ENCODE assay signal across 1 cellular context in the genomic region with DNA sequence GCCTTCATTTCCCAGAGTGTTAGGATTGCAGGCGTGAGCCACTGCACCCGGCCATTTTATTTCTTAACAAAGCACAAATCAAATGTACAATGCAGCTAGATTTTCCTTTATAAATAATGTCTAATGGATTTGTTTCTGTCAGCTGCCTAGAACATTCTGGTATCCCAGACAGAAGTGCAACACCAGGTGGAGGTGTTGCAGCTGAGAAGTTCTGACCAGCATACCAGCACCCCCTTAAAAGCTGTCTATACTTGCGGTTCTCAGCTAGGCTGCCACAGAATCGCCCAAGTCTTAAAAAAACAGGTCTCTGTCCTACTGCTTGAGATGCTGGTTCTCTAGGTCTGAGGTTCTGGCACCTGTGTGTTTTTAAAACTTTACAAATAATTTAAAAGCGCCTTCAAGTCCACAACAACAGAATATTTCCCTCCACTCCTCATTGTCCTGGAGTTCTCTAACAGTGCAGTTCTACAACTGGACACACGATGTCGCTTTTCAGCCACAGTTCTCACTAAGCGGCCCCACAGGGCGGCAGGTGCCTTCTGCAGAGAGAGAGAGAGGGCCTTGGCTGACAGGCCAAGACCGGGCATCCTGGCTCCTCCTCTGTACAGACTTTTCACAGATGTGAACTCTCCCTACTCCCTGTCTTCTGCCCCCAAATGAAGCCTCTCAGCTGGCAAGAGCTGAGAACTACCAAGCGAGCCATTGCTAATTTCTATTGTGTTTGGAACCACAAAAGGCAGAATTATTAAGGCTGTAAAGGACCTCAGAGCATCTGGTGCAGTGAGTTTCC.
A peak's percentile ranks its signal among the peaks of the same experiment; 100 is the strongest.
TF ChIP-seq lines count a peak whose summit lies in the region.

No MANE protein-coding gene starts in this region.

TF ChIP-seq in HepG2, 621 proteins besides CTCF, POLR2A, EP300 and RAD21 (continued from another document and continues in another):
- TF ChIP-seq MTF1 (CRISPR knock-in tag; IDR thresholded peaks at IDR 0.05) (no peak), ZFX (CRISPR knock-in tag; IDR thresholded peaks at IDR 0.05; ENCODE audit: low read depth) (peak; percentile 38; the same call in 1 of the 2 replicates), ZNF343 (CRISPR knock-in tag; IDR thresholded peaks at IDR 0.05) (no peak), U2AF1 (optimal IDR thresholded peaks at IDR 0.05; ENCODE audit: low read depth, low read length) (no peak), MED1 (CRISPR knock-in tag; IDR thresholded peaks at IDR 0.05) (0 out of 2 replicates have a peak, but pooled peaks have one; percentile 21), SP5 (CRISPR knock-in tag; IDR thresholded peaks at IDR 0.05; ENCODE audit: borderline replicate concordance, low read depth) (no peak), ZNF782 (CRISPR knock-in tag; IDR thresholded peaks at IDR 0.05; ENCODE audit: borderline replicate concordance) (no peak), ZNF510 (CRISPR knock-in tag; IDR thresholded peaks at IDR 0.05; ENCODE audit: low read depth) (no peak), ZNF619 (CRISPR knock-in tag; IDR thresholded peaks at IDR 0.05) (no peak), ZNF253 (CRISPR knock-in tag; IDR thresholded peaks at IDR 0.05; ENCODE audit: borderline replicate concordance) (no peak), ZFP37 (CRISPR knock-in tag; IDR thresholded peaks at IDR 0.05; ENCODE audit: borderline replicate concordance) (no peak), ZEB1 (IDR thresholded peaks at IDR 0.05; ENCODE audit: insufficient replicate concordance, low read depth) (no peak), ZNF713 (CRISPR knock-in tag; IDR thresholded peaks at IDR 0.05) (no peak), FOXP1 (IDR thresholded peaks at IDR 0.05) (no peak), FOXP1 (CRISPR knock-in tag; IDR thresholded peaks at IDR 0.05) (no peak), STAG1 (CRISPR knock-in tag; IDR thresholded peaks at IDR 0.05) (peak; percentile 98), ZNF607 (CRISPR knock-in tag; IDR thresholded peaks at IDR 0.05; ENCODE audit: borderline replicate concordance) (no peak), ZNF564 (CRISPR knock-in tag; IDR thresholded peaks at IDR 0.05) (no peak), HNF4A (CRISPR knock-in tag; IDR thresholded peaks at IDR 0.05) (0 out of 2 replicates have a peak, but pooled peaks have one; percentile 16), SSRP1 (CRISPR knock-in tag; IDR thresholded peaks at IDR 0.05) (no peak), TGIF2 (CRISPR knock-in tag; IDR thresholded peaks at IDR 0.05) (no peak), RBAK (CRISPR knock-in tag; IDR thresholded peaks at IDR 0.05) (no peak), FOSL1 (CRISPR knock-in tag; IDR thresholded peaks at IDR 0.05; ENCODE audit: borderline replicate concordance) (no peak), ZNF256 (CRISPR knock-in tag; conservative IDR thresholded peaks at IDR 0.05) (no peak), ZNF331 (CRISPR knock-in tag; IDR thresholded peaks at IDR 0.05) (no peak; the same call in 1 of the 2 replicates), ZMYM2 (CRISPR knock-in tag; IDR thresholded peaks at IDR 0.05) (no peak), MTA1 (CRISPR knock-in tag; IDR thresholded peaks at IDR 0.05; ENCODE audit: borderline replicate concordance) (no peak), HDAC6 (IDR thresholded peaks at IDR 0.05; ENCODE audit: low read depth, low read length) (no peak), KLF9 (CRISPR knock-in tag; IDR thresholded peaks at IDR 0.05; ENCODE audit: low read depth) (peak; percentile 77; the same call in 1 of the 2 replicates), ZNF781 (CRISPR knock-in tag; IDR thresholded peaks at IDR 0.05; ENCODE audit: borderline replicate concordance, not compliant biosample characterization) (no peak), ZFP41 (CRISPR knock-in tag; IDR thresholded peaks at IDR 0.05; ENCODE audit: borderline replicate concordance) (no peak), JUND (CRISPR knock-in tag; IDR thresholded peaks at IDR 0.05) (no peak), ZNF138 (CRISPR knock-in tag; IDR thresholded peaks at IDR 0.05; ENCODE audit: low read depth) (no peak), ZFP62 (CRISPR knock-in tag; IDR thresholded peaks at IDR 0.05) (no peak)
- TF ChIP-seq, protein P1, sequence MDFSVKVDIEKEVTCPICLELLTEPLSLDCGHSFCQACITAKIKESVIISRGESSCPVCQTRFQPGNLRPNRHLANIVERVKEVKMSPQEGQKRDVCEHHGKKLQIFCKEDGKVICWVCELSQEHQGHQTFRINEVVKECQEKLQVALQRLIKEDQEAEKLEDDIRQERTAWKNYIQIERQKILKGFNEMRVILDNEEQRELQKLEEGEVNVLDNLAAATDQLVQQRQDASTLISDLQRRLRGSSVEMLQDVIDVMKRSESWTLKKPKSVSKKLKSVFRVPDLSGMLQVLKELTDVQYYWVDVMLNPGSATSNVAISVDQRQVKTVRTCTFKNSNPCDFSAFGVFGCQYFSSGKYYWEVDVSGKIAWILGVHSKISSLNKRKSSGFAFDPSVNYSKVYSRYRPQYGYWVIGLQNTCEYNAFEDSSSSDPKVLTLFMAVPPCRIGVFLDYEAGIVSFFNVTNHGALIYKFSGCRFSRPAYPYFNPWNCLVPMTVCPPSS (IDR thresholded peaks at IDR 0.05): no peak
- TF ChIP-seq, protein P2, sequence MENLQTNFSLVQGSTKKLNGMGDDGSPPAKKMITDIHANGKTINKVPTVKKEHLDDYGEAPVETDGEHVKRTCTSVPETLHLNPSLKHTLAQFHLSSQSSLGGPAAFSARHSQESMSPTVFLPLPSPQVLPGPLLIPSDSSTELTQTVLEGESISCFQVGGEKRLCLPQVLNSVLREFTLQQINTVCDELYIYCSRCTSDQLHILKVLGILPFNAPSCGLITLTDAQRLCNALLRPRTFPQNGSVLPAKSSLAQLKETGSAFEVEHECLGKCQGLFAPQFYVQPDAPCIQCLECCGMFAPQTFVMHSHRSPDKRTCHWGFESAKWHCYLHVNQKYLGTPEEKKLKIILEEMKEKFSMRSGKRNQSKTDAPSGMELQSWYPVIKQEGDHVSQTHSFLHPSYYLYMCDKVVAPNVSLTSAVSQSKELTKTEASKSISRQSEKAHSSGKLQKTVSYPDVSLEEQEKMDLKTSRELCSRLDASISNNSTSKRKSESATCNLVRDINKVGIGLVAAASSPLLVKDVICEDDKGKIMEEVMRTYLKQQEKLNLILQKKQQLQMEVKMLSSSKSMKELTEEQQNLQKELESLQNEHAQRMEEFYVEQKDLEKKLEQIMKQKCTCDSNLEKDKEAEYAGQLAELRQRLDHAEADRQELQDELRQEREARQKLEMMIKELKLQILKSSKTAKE (CRISPR knock-in tag; IDR thresholded peaks at IDR 0.05; ENCODE audit: borderline replicate concordance): no peak
- TF ChIP-seq, protein P3, sequence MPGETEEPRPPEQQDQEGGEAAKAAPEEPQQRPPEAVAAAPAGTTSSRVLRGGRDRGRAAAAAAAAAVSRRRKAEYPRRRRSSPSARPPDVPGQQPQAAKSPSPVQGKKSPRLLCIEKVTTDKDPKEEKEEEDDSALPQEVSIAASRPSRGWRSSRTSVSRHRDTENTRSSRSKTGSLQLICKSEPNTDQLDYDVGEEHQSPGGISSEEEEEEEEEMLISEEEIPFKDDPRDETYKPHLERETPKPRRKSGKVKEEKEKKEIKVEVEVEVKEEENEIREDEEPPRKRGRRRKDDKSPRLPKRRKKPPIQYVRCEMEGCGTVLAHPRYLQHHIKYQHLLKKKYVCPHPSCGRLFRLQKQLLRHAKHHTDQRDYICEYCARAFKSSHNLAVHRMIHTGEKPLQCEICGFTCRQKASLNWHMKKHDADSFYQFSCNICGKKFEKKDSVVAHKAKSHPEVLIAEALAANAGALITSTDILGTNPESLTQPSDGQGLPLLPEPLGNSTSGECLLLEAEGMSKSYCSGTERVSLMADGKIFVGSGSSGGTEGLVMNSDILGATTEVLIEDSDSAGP (CRISPR knock-in tag; IDR thresholded peaks at IDR 0.05; ENCODE audit: borderline replicate concordance): peak; percentile 28; the same call in 1 of the 2 replicates
- TF ChIP-seq, protein P4, sequence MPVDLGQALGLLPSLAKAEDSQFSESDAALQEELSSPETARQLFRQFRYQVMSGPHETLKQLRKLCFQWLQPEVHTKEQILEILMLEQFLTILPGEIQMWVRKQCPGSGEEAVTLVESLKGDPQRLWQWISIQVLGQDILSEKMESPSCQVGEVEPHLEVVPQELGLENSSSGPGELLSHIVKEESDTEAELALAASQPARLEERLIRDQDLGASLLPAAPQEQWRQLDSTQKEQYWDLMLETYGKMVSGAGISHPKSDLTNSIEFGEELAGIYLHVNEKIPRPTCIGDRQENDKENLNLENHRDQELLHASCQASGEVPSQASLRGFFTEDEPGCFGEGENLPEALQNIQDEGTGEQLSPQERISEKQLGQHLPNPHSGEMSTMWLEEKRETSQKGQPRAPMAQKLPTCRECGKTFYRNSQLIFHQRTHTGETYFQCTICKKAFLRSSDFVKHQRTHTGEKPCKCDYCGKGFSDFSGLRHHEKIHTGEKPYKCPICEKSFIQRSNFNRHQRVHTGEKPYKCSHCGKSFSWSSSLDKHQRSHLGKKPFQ (CRISPR knock-in tag; IDR thresholded peaks at IDR 0.05; ENCODE audit: insufficient replicate concordance): no peak
- TF ChIP-seq, protein P5, sequence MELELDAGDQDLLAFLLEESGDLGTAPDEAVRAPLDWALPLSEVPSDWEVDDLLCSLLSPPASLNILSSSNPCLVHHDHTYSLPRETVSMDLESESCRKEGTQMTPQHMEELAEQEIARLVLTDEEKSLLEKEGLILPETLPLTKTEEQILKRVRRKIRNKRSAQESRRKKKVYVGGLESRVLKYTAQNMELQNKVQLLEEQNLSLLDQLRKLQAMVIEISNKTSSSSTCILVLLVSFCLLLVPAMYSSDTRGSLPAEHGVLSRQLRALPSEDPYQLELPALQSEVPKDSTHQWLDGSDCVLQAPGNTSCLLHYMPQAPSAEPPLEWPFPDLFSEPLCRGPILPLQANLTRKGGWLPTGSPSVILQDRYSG (CRISPR knock-in tag; IDR thresholded peaks at IDR 0.05): no peak
- TF ChIP-seq, protein P6, sequence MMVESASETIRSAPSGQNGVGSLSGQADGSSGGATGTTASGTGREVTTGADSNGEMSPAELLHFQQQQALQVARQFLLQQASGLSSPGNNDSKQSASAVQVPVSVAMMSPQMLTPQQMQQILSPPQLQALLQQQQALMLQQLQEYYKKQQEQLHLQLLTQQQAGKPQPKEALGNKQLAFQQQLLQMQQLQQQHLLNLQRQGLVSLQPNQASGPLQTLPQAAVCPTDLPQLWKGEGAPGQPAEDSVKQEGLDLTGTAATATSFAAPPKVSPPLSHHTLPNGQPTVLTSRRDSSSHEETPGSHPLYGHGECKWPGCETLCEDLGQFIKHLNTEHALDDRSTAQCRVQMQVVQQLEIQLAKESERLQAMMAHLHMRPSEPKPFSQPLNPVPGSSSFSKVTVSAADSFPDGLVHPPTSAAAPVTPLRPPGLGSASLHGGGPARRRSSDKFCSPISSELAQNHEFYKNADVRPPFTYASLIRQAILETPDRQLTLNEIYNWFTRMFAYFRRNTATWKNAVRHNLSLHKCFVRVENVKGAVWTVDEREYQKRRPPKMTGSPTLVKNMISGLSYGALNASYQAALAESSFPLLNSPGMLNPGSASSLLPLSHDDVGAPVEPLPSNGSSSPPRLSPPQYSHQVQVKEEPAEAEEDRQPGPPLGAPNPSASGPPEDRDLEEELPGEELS (CRISPR knock-in tag; IDR thresholded peaks at IDR 0.05): peak; percentile 30; the same call in 1 of the 2 replicates
- TF ChIP-seq, protein P7, sequence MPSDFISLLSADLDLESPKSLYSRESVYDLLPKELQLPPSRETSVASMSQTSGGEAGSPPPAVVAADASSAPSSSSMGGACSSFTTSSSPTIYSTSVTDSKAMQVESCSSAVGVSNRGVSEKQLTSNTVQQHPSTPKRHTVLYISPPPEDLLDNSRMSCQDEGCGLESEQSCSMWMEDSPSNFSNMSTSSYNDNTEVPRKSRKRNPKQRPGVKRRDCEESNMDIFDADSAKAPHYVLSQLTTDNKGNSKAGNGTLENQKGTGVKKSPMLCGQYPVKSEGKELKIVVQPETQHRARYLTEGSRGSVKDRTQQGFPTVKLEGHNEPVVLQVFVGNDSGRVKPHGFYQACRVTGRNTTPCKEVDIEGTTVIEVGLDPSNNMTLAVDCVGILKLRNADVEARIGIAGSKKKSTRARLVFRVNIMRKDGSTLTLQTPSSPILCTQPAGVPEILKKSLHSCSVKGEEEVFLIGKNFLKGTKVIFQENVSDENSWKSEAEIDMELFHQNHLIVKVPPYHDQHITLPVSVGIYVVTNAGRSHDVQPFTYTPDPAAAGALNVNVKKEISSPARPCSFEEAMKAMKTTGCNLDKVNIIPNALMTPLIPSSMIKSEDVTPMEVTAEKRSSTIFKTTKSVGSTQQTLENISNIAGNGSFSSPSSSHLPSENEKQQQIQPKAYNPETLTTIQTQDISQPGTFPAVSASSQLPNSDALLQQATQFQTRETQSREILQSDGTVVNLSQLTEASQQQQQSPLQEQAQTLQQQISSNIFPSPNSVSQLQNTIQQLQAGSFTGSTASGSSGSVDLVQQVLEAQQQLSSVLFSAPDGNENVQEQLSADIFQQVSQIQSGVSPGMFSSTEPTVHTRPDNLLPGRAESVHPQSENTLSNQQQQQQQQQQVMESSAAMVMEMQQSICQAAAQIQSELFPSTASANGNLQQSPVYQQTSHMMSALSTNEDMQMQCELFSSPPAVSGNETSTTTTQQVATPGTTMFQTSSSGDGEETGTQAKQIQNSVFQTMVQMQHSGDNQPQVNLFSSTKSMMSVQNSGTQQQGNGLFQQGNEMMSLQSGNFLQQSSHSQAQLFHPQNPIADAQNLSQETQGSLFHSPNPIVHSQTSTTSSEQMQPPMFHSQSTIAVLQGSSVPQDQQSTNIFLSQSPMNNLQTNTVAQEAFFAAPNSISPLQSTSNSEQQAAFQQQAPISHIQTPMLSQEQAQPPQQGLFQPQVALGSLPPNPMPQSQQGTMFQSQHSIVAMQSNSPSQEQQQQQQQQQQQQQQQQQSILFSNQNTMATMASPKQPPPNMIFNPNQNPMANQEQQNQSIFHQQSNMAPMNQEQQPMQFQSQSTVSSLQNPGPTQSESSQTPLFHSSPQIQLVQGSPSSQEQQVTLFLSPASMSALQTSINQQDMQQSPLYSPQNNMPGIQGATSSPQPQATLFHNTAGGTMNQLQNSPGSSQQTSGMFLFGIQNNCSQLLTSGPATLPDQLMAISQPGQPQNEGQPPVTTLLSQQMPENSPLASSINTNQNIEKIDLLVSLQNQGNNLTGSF (CRISPR knock-in tag; IDR thresholded peaks at IDR 0.05): no peak
- TF ChIP-seq, protein P8, sequence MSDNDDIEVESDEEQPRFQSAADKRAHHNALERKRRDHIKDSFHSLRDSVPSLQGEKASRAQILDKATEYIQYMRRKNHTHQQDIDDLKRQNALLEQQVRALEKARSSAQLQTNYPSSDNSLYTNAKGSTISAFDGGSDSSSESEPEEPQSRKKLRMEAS (IDR thresholded peaks at IDR 0.05): peak; percentile 18; the same call in 1 of the 2 replicates
- TF ChIP-seq, protein P9, sequence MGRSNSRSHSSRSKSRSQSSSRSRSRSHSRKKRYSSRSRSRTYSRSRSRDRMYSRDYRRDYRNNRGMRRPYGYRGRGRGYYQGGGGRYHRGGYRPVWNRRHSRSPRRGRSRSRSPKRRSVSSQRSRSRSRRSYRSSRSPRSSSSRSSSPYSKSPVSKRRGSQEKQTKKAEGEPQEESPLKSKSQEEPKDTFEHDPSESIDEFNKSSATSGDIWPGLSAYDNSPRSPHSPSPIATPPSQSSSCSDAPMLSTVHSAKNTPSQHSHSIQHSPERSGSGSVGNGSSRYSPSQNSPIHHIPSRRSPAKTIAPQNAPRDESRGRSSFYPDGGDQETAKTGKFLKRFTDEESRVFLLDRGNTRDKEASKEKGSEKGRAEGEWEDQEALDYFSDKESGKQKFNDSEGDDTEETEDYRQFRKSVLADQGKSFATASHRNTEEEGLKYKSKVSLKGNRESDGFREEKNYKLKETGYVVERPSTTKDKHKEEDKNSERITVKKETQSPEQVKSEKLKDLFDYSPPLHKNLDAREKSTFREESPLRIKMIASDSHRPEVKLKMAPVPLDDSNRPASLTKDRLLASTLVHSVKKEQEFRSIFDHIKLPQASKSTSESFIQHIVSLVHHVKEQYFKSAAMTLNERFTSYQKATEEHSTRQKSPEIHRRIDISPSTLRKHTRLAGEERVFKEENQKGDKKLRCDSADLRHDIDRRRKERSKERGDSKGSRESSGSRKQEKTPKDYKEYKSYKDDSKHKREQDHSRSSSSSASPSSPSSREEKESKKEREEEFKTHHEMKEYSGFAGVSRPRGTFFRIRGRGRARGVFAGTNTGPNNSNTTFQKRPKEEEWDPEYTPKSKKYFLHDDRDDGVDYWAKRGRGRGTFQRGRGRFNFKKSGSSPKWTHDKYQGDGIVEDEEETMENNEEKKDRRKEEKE (IDR thresholded peaks at IDR 0.05): no peak
